Comparison of ENCODE assay signal across 9 cellular contexts in genomic region chr18:56645415-56646016, GRCh38. TPM values are rescaled to one million over a fixed set of nuclear protein-coding genes. Genes with fewer than 3 reads are reported as not detected.
A peak's percentile ranks its signal among the peaks of the same experiment; 100 is the strongest.
DNase-seq lines count a peak whose midpoint lies in the region; ATAC-seq and TF ChIP-seq lines count a peak whose summit lies in the region.
"Had no signal": no experiment of that assay in that cellular context is flagged by ENCODE, and none has a peak within 500 bp of the region (broad histone marks: within the 10 kb centered on the region; RNA-seq: fewer than 3 reads in every experiment).

No MANE protein-coding gene starts in this region.

- intact Hi-C loops in left cardiac atrium (cut with DNase I) = no loop called here

- TF ChIP-seq CTCF in cardiac muscle cell (IDR thresholded peaks at IDR 0.05; ENCODE audit: low read depth, low read length) (peak; percentile 50), fibroblast of mammary gland (conservative IDR thresholded peaks at IDR 0.05; ENCODE audit: control insufficient read depth, insufficient read depth, low read depth, low read length) (peak; percentile 51), type B pancreatic cell (conservative IDR thresholded peaks at IDR 0.05) (peak; percentile 67)

- H3K4me3 Mint-ChIP-seq in type B pancreatic cell = no peak overlapping the region
- H3K4me3 Mint-ChIP-seq: dendritic cell treated with granulocyte-macrophage colony-stimulating factor and Interleukin-4, amounts not matched to agents 40 ng/mL and 50 ng/mL, for 4 days had no signal

- no peak overlapping the region for H3K4me3 ChIP-seq in cardiac muscle cell
- no peak overlapping the region for H3K4me3 ChIP-seq in fibroblast of mammary gland (ENCODE audit: control insufficient read depth, low read depth, low read length)

- no peaks in the 10 kb centered on the region for H3K9me3 Mint-ChIP-seq in type B pancreatic cell

- H3K4me1 Mint-ChIP-seq in type B pancreatic cell (ENCODE audit: unreplicated experiment) = peaks cover under 1% of the 10 kb centered on the region

- no peak overlapping the region for H3K27ac Mint-ChIP-seq in type B pancreatic cell
- H3K27ac Mint-ChIP-seq: dendritic cell treated with granulocyte-macrophage colony-stimulating factor and Interleukin-4, amounts not matched to agents 40 ng/mL and 50 ng/mL, for 4 days had no signal

- H3K4me1 ChIP-seq in cardiac muscle cell (ENCODE audit: low read depth) = peaks cover 3% of the 10 kb centered on the region

- no peaks in the 10 kb centered on the region for H3K36me3 ChIP-seq in cardiac muscle cell

- ATAC-seq in left cardiac atrium = no peak
- ATAC-seq in GM18907 (IDR thresholded peaks at IDR 0.05; ENCODE audit: unreplicated experiment) = no peak
- ATAC-seq in activated CD4-positive, CD25-positive, alpha-beta regulatory T cell treated with anti-CD3 and anti-CD28 coated beads, Interleukin-2, amount 50 U/mL, for 24 hours = no peak

- no peak overlapping the region for H3K27ac ChIP-seq in cardiac muscle cell

- no peaks in the 10 kb centered on the region for H3K27me3 ChIP-seq in cardiac muscle cell

- DNase-seq in cardiac muscle cell (ENCODE audit: low read depth in 1 of 2, low spot score in 1 of 2) (peak; percentile 6 to 18), left cardiac atrium (no peak), NCI-H748 treated with DMSO at 0.1 percent for 48 hours (lab: John Stamatoyannopoulos, UW) (peak; percentile 21), fibroblast of mammary gland (ENCODE audit: low read depth) (no peak), type B pancreatic cell (ENCODE audit: extremely low spot score, unreplicated experiment) (no peak), NCI-H128 (lab: John Stamatoyannopoulos, UW; ENCODE audit: unreplicated experiment) (no peak)

- no peaks in the 10 kb centered on the region for H3K27me3 Mint-ChIP-seq in type B pancreatic cell
- H3K27me3 Mint-ChIP-seq: dendritic cell treated with granulocyte-macrophage colony-stimulating factor and Interleukin-4, amounts not matched to agents 40 ng/mL and 50 ng/mL, for 4 days had no signal

- no peaks in the 10 kb centered on the region for H3K36me3 Mint-ChIP-seq in type B pancreatic cell

- H3K9me3 ChIP-seq in cardiac muscle cell (ENCODE audit: low read depth) = no peaks in the 10 kb centered on the region

RNA-seq across cellular contexts. Expression of gene WDR7, which starts 5.6 kb away (rescaled TPM):
- 9.2 and 9.8 TPM in 2 replicates for total RNA-seq in cardiac muscle cell
- 6.9 and 15.0 TPM in 2 replicates for polyA plus RNA-seq in cardiac muscle cell
- 10 to 100 TPM; 23.2 to 29.1 TPM for total RNA-seq in left cardiac atrium
- total RNA-seq in type B pancreatic cell (ENCODE audit: low replicate concordance) = 16.9 and 18.7 TPM in 2 replicates

RNA-seq across cellular contexts. Expression of gene TXNL1, which starts 7.1 kb away (rescaled TPM):
- total RNA-seq in cardiac muscle cell = 45.3 and 51.0 TPM in 2 replicates
- polyA plus RNA-seq in cardiac muscle cell = 76.7 and 77.4 TPM in 2 replicates
- 10 to 100 TPM; 69.5 to 71.9 TPM for total RNA-seq in left cardiac atrium
- total RNA-seq in type B pancreatic cell (ENCODE audit: low replicate concordance) = 59.3 and 78.0 TPM in 2 replicates

Comparison
In these comparisons a context has a peak if more than half of its experiments do, and no peak if none do; other contexts are left out.
1. DNase-seq: peak in cardiac muscle cell (2 of 2) and NCI-H748 treated with DMSO at 0.1 percent for 48 hours (single experiment); none in left cardiac atrium (single experiment), fibroblast of mammary gland (single experiment), type B pancreatic cell (single experiment) and NCI-H128 (single experiment).
2. Peak in every context shown above with its lines, with median percentiles within 50 percentile points of each other: CTCF ChIP-seq.